In the genomic region with DNA sequence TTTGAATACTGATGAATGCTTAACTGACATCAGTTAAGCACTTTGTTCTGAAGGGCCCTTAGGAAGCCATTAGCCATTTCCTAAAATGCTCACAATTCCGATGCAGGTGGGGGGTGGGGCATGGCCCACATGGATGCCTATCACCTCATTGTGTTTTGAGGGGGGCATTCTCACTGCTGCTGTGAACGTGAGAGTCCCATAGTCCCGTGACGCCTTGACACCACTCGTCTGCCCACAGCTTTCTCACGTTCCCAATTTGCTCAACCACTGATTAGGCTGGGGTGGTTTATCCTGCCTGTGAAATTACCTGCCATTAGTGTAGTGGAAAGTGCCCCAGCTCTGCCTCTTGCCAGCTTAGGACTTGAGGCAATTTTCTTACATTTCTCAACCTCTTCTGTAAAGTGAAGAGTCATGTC, we compare ENCODE assay signal across 10 cellular contexts. TPM values are rescaled to one million over a fixed set of nuclear protein-coding genes. Genes with fewer than 3 reads are reported as not detected.
DNase-seq lines count a peak whose midpoint lies in the region; ATAC-seq and TF ChIP-seq lines count a peak whose summit lies in the region.
"Had no signal": no experiment of that assay in that cellular context is flagged by ENCODE, and none has a peak within 500 bp of the region (broad histone marks: within the 10 kb centered on the region; RNA-seq: fewer than 3 reads in every experiment).

No MANE protein-coding gene starts in this region.

- H3K36me3 ChIP-seq in left ventricle myocardium inferior (no peaks in the 10 kb centered on the region), heart right ventricle (no peaks in the 10 kb centered on the region), adrenal gland (replicated peaks in 1 of 2) (no peaks in the 10 kb centered on the region)

- peak overlapping the region; percentile 6 for H3K4me3 Mint-ChIP-seq in type B pancreatic cell

- H3K9me3 ChIP-seq in left ventricle myocardium inferior (replicated peaks) (no peaks in the 10 kb centered on the region), heart right ventricle (no peaks in the 10 kb centered on the region), adrenal gland (replicated peaks in 1 of 3) (no peaks in the 10 kb centered on the region)

- WGBS in heart right ventricle, 2 donors, result 73 to 78% methylated on average over 6 of the region's 6 CpGs
- 66 to 91% (median 76%) methylated on average over 6 of the region's 6 CpGs for WGBS in adrenal gland, 4 donors

- no peak overlapping the region for H3K27ac ChIP-seq in left ventricle myocardium inferior (replicated peaks)
- no peak overlapping the region for H3K27ac ChIP-seq in heart right ventricle
- peak overlapping the region; percentile 9 for H3K27ac ChIP-seq in foreskin keratinocyte
- no peak overlapping the region for H3K27ac ChIP-seq in adrenal gland
- H3K27ac ChIP-seq: C4-2B had no signal

- H3K9me3 Mint-ChIP-seq in type B pancreatic cell, result no peaks in the 10 kb centered on the region

- DNase-seq in left ventricle myocardium inferior (no peak), heart right ventricle (no peak), foreskin keratinocyte (no peak), type B pancreatic cell (ENCODE audit: extremely low spot score, unreplicated experiment) (no peak), GF-D8 (lab: John Stamatoyannopoulos, UW) (no peak), adrenal gland (no peak), putamen (ENCODE audit: low spot score) (no peak)
- peak; percentile 26 to 45 for DNase-seq in activated CD4-positive, alpha-beta T cell treated with anti-CD3 and anti-CD28 coated beads, Interleukin-2, amount 50 U/mL, for 48 hours
- DNase-seq: NK-92 treated with Interleukin-12 subunit alpha and Interleukin-12 subunit beta, amount 100 ng/mL, for 24 hours had no signal

- TF ChIP-seq POLR2A in adrenal gland (IDR thresholded peaks at IDR 0.05), result no peak

- H3K4me3 ChIP-seq in left ventricle myocardium inferior, result peak overlapping the region; percentile 55
- H3K4me3 ChIP-seq in heart right ventricle, result peak overlapping the region in 1 of 10 donors; percentile 14
- H3K4me3 ChIP-seq in adrenal gland, result no peak overlapping the region

- H3K27me3 Mint-ChIP-seq in type B pancreatic cell, result peaks cover 17% of the 10 kb centered on the region

- H3K27ac Mint-ChIP-seq in type B pancreatic cell, result peak overlapping the region; percentile 75

- H3K4me1 ChIP-seq in left ventricle myocardium inferior (peaks cover 8% of the 10 kb centered on the region), heart right ventricle (peaks cover 0 to 51% (median 9%) of the 10 kb centered on the region in 9 donors), foreskin keratinocyte (peaks cover 32% of the 10 kb centered on the region), adrenal gland (replicated peaks in 1 of 2) (no peaks in the 10 kb centered on the region)

- H3K4me1 Mint-ChIP-seq in type B pancreatic cell (ENCODE audit: unreplicated experiment), result peaks cover 4% of the 10 kb centered on the region

- intact Hi-C loops in left ventricle myocardium inferior (cut with micrococcal nuclease), result loop anchor here (2.0 kb wide), 1 partner anchor 21 kb away; no protein-coding TSS in a partner anchor
- intact Hi-C loops in heart right ventricle (cut with DNase I), result no loop called here
- intact Hi-C loops in adrenal gland (cut with DNase I), result no loop called here

- no peaks in the 10 kb centered on the region for H3K36me3 Mint-ChIP-seq in type B pancreatic cell

- H3K27me3 ChIP-seq in left ventricle myocardium inferior (ENCODE audit: low read depth) (no peaks in the 10 kb centered on the region), heart right ventricle (peaks cover 0 to 13% (median 0%) of the 10 kb centered on the region in 7 donors), foreskin keratinocyte (no peaks in the 10 kb centered on the region), adrenal gland (no peaks in the 10 kb centered on the region)

- ATAC-seq in heart right ventricle (no peak), foreskin keratinocyte (peak; percentile 1)

- TF ChIP-seq CTCF in left ventricle myocardium inferior (IDR thresholded peaks at IDR 0.05; ENCODE audit: borderline replicate concordance), result no peak
- no peak for TF ChIP-seq CTCF in heart right ventricle (IDR thresholded peaks at IDR 0.05)
- TF ChIP-seq CTCF in foreskin keratinocyte (conservative IDR thresholded peaks at IDR 0.05), result no peak
- no peak for TF ChIP-seq CTCF in type B pancreatic cell (conservative IDR thresholded peaks at IDR 0.05)
- TF ChIP-seq CTCF in adrenal gland (IDR thresholded peaks at IDR 0.05), result no peak

RNA-seq across cellular contexts. Expression of a gene that starts 31.9 kb away (rescaled TPM):
- total RNA-seq in left ventricle myocardium inferior (15.0 TPM), heart right ventricle (10 to 100 TPM in 9 of 10 donors, 1 to 10 TPM in 1; 9.0 to 53.7 (median 22.9) TPM), foreskin keratinocyte (89.9 and 105 TPM in 2 replicates), type B pancreatic cell (ENCODE audit: low replicate concordance) (16.3 and 61.6 TPM in 2 replicates), adrenal gland (10 to 100 TPM; 12.4 to 61.7 (median 17.2) TPM)
- polyA plus RNA-seq in heart right ventricle (10 to 100 TPM in 1 of 2 donors, 1 to 10 TPM in 1; 5.3 to 20.2 TPM), foreskin keratinocyte (60.4 and 75.6 TPM in 2 replicates), adrenal gland (10 to 100 TPM; 11.7 to 33.7 (median 17.2) TPM)

RNA-seq across cellular contexts. Expression of a gene that starts 37.9 kb away (rescaled TPM):
- total RNA-seq in left ventricle myocardium inferior (20.9 TPM), heart right ventricle (10 to 100 TPM; 18.1 to 23.5 (median 20.9) TPM), foreskin keratinocyte (44.3 and 53.7 TPM in 2 replicates), type B pancreatic cell (ENCODE audit: low replicate concordance) (39.0 and 60.6 TPM in 2 replicates), adrenal gland (10 to 100 TPM; 16.8 to 31.0 (median 21.5) TPM)
- polyA plus RNA-seq in heart right ventricle (10 to 100 TPM; 11.1 to 14.3 TPM), foreskin keratinocyte (13.4 and 18.0 TPM in 2 replicates), adrenal gland (10 to 100 TPM in 2 of 3 donors, 1 to 10 TPM in 1; 10.0 to 38.8 (median 14.8) TPM)

Comparison
In these comparisons a context has a peak if more than half of its experiments do, and no peak if none do; other contexts are left out.
1. DNase-seq: peak in activated CD4-positive, alpha-beta T cell treated with anti-CD3 and anti-CD28 coated beads, Interleukin-2, amount 50 U/mL, for 48 hours (2 of 2); none in left ventricle myocardium inferior (single experiment), heart right ventricle (0 of 2), foreskin keratinocyte (0 of 2), type B pancreatic cell (single experiment), GF-D8 (single experiment), adrenal gland (0 of 7) and putamen (single experiment).